9 cellular contexts compared by ENCODE assay signal in genomic region chr10:100653957-100654834, GRCh38.
DNase-seq lines count a peak whose midpoint lies in the region; ATAC-seq, FAIRE-seq and TF ChIP-seq lines count a peak whose summit lies in the region.
"Had no signal": no experiment of that assay in that cellular context is flagged by ENCODE, and none has a peak within 500 bp of the region (broad histone marks: within the 10 kb centered on the region; RNA-seq: fewer than 3 reads in every experiment).

No MANE protein-coding gene starts in this region.

- H3K36me3 Mint-ChIP-seq in IgD-negative memory B cell, result peaks cover 3% of the 10 kb centered on the region
- H3K36me3 Mint-ChIP-seq in activated T-helper 2 cell treated with anti-CD3 and anti-CD28 coated beads, Interferon-gamma antibody, Interleukin-2, Interleukin-4, amounts not matched to agents 10 μg/mL and 5 μg/mL and 100 μg/mL, durations not matched to agents 14 hours and 24 hours and 36 hours (ENCODE audit: low read depth), result peaks cover 8% of the 10 kb centered on the region

- H2BK5ac ChIP-seq in mesendoderm (ENCODE audit: low read length), result no peak overlapping the region

- peak overlapping the region; percentile 86 for H3K4ac ChIP-seq in mesendoderm (ENCODE audit: low read depth, low read length)

- no peaks in the 10 kb centered on the region for H3K79me2 ChIP-seq in mesendoderm (ENCODE audit: control insufficient read depth, insufficient read depth, low read length)

- no peak for FAIRE-seq in GM19239 (lab: Jason Lieb, UNC)

- intact Hi-C loops in activated T-helper 2 cell treated with anti-CD3 and anti-CD28 coated beads, Interferon-gamma antibody, Interleukin-2, Interleukin-4, amounts not matched to agents 10 μg/mL and 5 μg/mL and 100 μg/mL, durations not matched to agents 14 hours and 24 hours and 36 hours (cut with micrococcal nuclease), result loop anchor here (10.0 kb wide), 3 partner anchors 89 to 571 kb away; partner anchors contain the start of gene LBX1

- peaks cover 7% of the 10 kb centered on the region for H3K4me1 ChIP-seq in BE2C
- peaks cover 6% of the 10 kb centered on the region for H3K4me1 ChIP-seq in mesendoderm (ENCODE audit: control insufficient read depth, low read depth, low read length)

- H3K36me3 ChIP-seq in BE2C, result no peaks in the 10 kb centered on the region
- no peaks in the 10 kb centered on the region for H3K36me3 ChIP-seq in mesendoderm (ENCODE audit: control insufficient read depth, insufficient read depth, low read length)
- H3K36me3 ChIP-seq: adrenal gland had no signal

- peaks cover 11 to 14% (median 12%) of the 10 kb centered on the region in 3 donors for H3K4me1 Mint-ChIP-seq in IgD-negative memory B cell
- peaks cover 24% of the 10 kb centered on the region for H3K4me1 Mint-ChIP-seq in activated T-helper 2 cell treated with anti-CD3 and anti-CD28 coated beads, Interferon-gamma antibody, Interleukin-2, Interleukin-4, amounts not matched to agents 10 μg/mL and 5 μg/mL and 100 μg/mL, durations not matched to agents 14 hours and 24 hours and 36 hours (ENCODE audit: low read depth)

- H3K4me2 ChIP-seq in mesendoderm (ENCODE audit: low read length), result peak overlapping the region; percentile 70

- peak overlapping the region; percentile 89 for H3K56ac ChIP-seq in mesendoderm (ENCODE audit: low read length)

- peaks cover 0 to 4% (median 2%) of the 10 kb centered on the region in 3 donors for H3K9me3 Mint-ChIP-seq in IgD-negative memory B cell
- H3K9me3 Mint-ChIP-seq in activated T-helper 2 cell treated with anti-CD3 and anti-CD28 coated beads, Interferon-gamma antibody, Interleukin-2, Interleukin-4, amounts not matched to agents 10 μg/mL and 5 μg/mL and 100 μg/mL, durations not matched to agents 14 hours and 24 hours and 36 hours, result peaks cover 3% of the 10 kb centered on the region

- no peak overlapping the region for H4K5ac ChIP-seq in mesendoderm (ENCODE audit: low read length)

- H2AK5ac ChIP-seq in mesendoderm (ENCODE audit: low read length), result no peak overlapping the region

- ATAC-seq in GM21381 (IDR thresholded peaks at IDR 0.05; ENCODE audit: unreplicated experiment), result no peak
- ATAC-seq in GM18502 (IDR thresholded peaks at IDR 0.05; ENCODE audit: poor library complexity, unreplicated experiment), result no peak

- WGBS in mesendoderm (ENCODE audit: extremely low coverage, insufficient coverage, low lambda C conversion rate), result no CpG with 5 or more reads among the region's 64 CpGs

- no peak for TF ChIP-seq CTCF in BE2C (IDR thresholded peaks at IDR 0.05; ENCODE audit: low read depth, low read length)

- H3K23ac ChIP-seq in mesendoderm (ENCODE audit: low read length), result no peak overlapping the region

- H3K4me3 ChIP-seq in BE2C (ENCODE audit: low read depth, low read length) (peak overlapping the region; percentile 72), mesendoderm (ENCODE audit: low read length) (no peak overlapping the region)

- H3K27me3 ChIP-seq in BE2C (no peaks in the 10 kb centered on the region), mesendoderm (ENCODE audit: insufficient read depth, low read length, poor library complexity) (peaks cover 21% of the 10 kb centered on the region)

- H3K79me1 ChIP-seq in mesendoderm (ENCODE audit: low read length), result no peaks in the 10 kb centered on the region

- peak overlapping the region; percentile 32 for H2BK120ac ChIP-seq in mesendoderm (ENCODE audit: low read depth, low read length)

- H3K27me3 Mint-ChIP-seq in IgD-negative memory B cell, result peaks cover 51% of the 10 kb centered on the region
- peaks cover 63% of the 10 kb centered on the region for H3K27me3 Mint-ChIP-seq in activated T-helper 2 cell treated with anti-CD3 and anti-CD28 coated beads, Interferon-gamma antibody, Interleukin-2, Interleukin-4, amounts not matched to agents 10 μg/mL and 5 μg/mL and 100 μg/mL, durations not matched to agents 14 hours and 24 hours and 36 hours (ENCODE audit: low read depth)

- peak; percentile 73 for DNase-seq in BE2C
- no peak for DNase-seq in activated T-helper 2 cell treated with anti-CD3 and anti-CD28 coated beads, Interferon-gamma antibody, Interleukin-2, Interleukin-4, amounts not matched to agents 10 μg/mL and 5 μg/mL and 100 μg/mL, durations not matched to agents 14 hours and 24 hours and 36 hours (ENCODE audit: low spot score)
- peak; percentile 91 for DNase-seq in mesendoderm
- no peak for DNase-seq in HuH-7.5 (ENCODE audit: low spot score)
- no peak for DNase-seq in GM19239 (ENCODE audit: insufficient read length, low spot score)

- H3K27ac ChIP-seq in mesendoderm (ENCODE audit: low read depth, low read length), result peak overlapping the region; percentile 65
- H3K27ac ChIP-seq: adrenal gland had no signal

- H4K8ac ChIP-seq in mesendoderm (ENCODE audit: low read depth, low read length), result no peak overlapping the region

- peak overlapping the region; percentile 20 for H2BK15ac ChIP-seq in mesendoderm (replicated peaks; ENCODE audit: low read depth)

- peak overlapping the region; percentile 77 for H3K9ac ChIP-seq in mesendoderm (ENCODE audit: low read length)

- no peak overlapping the region for H3K27ac Mint-ChIP-seq in IgD-negative memory B cell
- H3K27ac Mint-ChIP-seq in activated T-helper 2 cell treated with anti-CD3 and anti-CD28 coated beads, Interferon-gamma antibody, Interleukin-2, Interleukin-4, amounts not matched to agents 10 μg/mL and 5 μg/mL and 100 μg/mL, durations not matched to agents 14 hours and 24 hours and 36 hours, result no peak overlapping the region

- peak overlapping the region; percentile 63 to 90 (median 75) for H3K4me3 Mint-ChIP-seq in IgD-negative memory B cell
- peak overlapping the region; percentile 73 for H3K4me3 Mint-ChIP-seq in activated T-helper 2 cell treated with anti-CD3 and anti-CD28 coated beads, Interferon-gamma antibody, Interleukin-2, Interleukin-4, amounts not matched to agents 10 μg/mL and 5 μg/mL and 100 μg/mL, durations not matched to agents 14 hours and 24 hours and 36 hours (ENCODE audit: low read depth)

- H3K9me3 ChIP-seq in BE2C, result no peaks in the 10 kb centered on the region
- H3K9me3 ChIP-seq: adrenal gland had no signal

- H3K18ac ChIP-seq in mesendoderm (ENCODE audit: low read length), result peak overlapping the region; percentile 95

Comparison
In these comparisons a context has a peak if more than half of its experiments do, and no peak if none do; other contexts are left out.
1. DNase-seq: peak in BE2C (single experiment) and mesendoderm (single experiment); none in activated T-helper 2 cell treated with anti-CD3 and anti-CD28 coated beads, Interferon-gamma antibody, Interleukin-2, Interleukin-4, amounts not matched to agents 10 μg/mL and 5 μg/mL and 100 μg/mL, durations not matched to agents 14 hours and 24 hours and 36 hours (single experiment), HuH-7.5 (single experiment) and GM19239 (single experiment).